1 cellular context compared by ENCODE assay signal in the genomic region with DNA sequence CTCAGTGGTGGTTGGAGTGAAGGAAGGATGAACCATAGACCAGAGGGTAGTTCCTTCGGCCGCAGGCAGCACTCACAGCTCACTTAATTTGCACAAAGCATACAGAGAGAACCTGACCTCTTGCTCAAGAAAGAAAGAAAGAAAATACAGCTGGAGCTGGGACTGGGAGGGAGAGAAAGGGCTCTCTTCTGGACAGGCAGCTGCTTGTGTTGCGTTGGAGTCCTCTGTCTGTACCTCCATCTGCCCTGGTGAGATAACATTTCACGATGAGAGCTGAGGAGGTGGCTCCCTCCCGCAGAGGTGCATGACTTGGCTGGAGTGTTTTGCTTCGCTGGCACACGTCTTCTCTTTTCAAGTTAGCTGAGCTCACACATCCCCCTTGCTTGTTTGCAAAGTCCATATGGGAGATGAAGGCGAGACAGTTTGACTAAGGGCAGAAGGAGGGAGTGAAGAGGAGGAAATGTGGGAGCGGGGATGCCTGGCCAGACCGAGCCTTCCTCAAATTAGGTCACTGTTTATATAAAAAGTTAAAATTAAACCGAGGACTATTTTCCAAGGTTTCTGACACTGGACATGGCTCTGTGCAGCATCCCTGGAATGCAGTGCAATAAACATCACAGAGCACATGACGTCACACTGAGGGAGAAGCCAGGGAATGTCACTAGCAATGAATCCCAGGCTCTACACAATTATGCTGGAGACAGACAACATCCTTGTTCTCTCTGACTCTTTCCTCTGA.
TF ChIP-seq lines count a peak whose summit lies in the region.

No MANE protein-coding gene starts in this region.

TF ChIP-seq in K562, 482 proteins besides CTCF, POLR2A, EP300 and RAD21 (continued from another document):
- TF ChIP-seq, protein P1, sequence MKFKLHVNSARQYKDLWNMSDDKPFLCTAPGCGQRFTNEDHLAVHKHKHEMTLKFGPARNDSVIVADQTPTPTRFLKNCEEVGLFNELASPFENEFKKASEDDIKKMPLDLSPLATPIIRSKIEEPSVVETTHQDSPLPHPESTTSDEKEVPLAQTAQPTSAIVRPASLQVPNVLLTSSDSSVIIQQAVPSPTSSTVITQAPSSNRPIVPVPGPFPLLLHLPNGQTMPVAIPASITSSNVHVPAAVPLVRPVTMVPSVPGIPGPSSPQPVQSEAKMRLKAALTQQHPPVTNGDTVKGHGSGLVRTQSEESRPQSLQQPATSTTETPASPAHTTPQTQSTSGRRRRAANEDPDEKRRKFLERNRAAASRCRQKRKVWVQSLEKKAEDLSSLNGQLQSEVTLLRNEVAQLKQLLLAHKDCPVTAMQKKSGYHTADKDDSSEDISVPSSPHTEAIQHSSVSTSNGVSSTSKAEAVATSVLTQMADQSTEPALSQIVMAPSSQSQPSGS (CRISPR knock-in tag; IDR thresholded peaks at IDR 0.05): no peak
- peak; percentile 92 for TF ChIP-seq RNF2 (IDR thresholded peaks at IDR 0.05)
- TF ChIP-seq, protein P2, sequence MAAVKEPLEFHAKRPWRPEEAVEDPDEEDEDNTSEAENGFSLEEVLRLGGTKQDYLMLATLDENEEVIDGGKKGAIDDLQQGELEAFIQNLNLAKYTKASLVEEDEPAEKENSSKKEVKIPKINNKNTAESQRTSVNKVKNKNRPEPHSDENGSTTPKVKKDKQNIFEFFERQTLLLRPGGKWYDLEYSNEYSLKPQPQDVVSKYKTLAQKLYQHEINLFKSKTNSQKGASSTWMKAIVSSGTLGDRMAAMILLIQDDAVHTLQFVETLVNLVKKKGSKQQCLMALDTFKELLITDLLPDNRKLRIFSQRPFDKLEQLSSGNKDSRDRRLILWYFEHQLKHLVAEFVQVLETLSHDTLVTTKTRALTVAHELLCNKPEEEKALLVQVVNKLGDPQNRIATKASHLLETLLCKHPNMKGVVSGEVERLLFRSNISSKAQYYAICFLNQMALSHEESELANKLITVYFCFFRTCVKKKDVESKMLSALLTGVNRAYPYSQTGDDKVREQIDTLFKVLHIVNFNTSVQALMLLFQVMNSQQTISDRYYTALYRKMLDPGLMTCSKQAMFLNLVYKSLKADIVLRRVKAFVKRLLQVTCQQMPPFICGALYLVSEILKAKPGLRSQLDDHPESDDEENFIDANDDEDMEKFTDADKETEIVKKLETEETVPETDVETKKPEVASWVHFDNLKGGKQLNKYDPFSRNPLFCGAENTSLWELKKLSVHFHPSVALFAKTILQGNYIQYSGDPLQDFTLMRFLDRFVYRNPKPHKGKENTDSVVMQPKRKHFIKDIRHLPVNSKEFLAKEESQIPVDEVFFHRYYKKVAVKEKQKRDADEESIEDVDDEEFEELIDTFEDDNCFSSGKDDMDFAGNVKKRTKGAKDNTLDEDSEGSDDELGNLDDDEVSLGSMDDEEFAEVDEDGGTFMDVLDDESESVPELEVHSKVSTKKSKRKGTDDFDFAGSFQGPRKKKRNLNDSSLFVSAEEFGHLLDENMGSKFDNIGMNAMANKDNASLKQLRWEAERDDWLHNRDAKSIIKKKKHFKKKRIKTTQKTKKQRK (IDR thresholded peaks at IDR 0.05; ENCODE audit: borderline replicate concordance, low read depth, low read length): no peak
- no peak for TF ChIP-seq NR1H2 (CRISPR knock-in tag; IDR thresholded peaks at IDR 0.05)
- TF ChIP-seq, protein P3, sequence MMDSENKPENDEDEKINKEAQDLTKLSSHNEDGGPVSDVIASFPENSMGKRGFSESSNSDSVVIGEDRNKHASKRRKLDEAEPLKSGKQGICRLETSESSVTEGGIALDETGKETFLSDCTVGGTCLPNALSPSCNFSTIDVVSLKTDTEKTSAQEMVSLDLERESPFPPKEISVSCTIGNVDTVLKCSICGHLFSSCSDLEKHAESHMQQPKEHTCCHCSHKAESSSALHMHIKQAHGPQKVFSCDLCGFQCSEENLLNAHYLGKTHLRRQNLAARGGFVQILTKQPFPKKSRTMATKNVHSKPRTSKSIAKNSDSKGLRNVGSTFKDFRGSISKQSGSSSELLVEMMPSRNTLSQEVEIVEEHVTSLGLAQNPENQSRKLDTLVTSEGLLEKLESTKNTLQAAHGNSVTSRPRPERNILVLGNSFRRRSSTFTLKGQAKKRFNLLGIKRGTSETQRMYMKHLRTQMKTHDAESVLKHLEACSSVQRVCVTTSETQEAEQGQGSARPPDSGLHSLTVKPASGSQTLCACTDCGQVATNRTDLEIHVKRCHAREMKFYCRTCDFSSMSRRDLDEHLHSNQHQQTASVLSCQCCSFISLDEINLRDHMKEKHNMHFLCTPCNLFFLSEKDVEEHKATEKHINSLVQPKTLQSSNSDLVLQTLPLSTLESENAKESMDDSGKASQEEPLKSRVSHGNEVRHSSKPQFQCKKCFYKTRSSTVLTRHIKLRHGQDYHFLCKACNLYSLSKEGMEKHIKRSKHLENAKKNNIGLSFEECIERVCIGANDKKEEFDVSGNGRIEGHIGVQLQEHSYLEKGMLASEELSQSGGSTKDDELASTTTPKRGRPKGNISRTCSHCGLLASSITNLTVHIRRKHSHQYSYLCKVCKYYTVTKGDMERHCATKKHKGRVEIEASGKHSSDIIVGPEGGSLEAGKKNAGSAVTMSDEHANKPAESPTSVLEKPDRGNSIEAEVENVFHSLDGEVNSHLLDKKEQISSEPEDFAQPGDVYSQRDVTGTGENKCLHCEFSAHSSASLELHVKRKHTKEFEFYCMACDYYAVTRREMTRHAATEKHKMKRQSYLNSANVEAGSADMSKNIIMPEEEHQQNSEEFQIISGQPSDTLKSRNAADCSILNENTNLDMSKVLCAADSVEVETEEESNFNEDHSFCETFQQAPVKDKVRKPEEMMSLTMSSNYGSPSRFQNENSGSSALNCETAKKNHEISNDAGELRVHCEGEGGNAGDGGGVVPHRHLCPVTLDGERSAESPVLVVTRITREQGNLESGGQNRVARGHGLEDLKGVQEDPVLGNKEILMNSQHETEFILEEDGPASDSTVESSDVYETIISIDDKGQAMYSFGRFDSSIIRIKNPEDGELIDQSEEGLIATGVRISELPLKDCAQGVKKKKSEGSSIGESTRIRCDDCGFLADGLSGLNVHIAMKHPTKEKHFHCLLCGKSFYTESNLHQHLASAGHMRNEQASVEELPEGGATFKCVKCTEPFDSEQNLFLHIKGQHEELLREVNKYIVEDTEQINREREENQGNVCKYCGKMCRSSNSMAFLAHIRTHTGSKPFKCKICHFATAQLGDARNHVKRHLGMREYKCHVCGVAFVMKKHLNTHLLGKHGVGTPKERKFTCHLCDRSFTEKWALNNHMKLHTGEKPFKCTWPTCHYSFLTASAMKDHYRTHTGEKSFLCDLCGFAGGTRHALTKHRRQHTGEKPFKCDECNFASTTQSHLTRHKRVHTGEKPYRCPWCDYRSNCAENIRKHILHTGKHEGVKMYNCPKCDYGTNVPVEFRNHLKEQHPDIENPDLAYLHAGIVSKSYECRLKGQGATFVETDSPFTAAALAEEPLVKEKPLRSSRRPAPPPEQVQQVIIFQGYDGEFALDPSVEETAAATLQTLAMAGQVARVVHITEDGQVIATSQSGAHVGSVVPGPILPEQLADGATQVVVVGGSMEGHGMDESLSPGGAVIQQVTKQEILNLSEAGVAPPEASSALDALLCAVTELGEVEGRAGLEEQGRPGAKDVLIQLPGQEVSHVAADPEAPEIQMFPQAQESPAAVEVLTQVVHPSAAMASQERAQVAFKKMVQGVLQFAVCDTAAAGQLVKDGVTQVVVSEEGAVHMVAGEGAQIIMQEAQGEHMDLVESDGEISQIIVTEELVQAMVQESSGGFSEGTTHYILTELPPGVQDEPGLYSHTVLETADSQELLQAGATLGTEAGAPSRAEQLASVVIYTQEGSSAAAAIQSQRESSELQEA (IDR thresholded peaks at IDR 0.05; ENCODE audit: low read depth): no peak
- TF ChIP-seq, protein P4, sequence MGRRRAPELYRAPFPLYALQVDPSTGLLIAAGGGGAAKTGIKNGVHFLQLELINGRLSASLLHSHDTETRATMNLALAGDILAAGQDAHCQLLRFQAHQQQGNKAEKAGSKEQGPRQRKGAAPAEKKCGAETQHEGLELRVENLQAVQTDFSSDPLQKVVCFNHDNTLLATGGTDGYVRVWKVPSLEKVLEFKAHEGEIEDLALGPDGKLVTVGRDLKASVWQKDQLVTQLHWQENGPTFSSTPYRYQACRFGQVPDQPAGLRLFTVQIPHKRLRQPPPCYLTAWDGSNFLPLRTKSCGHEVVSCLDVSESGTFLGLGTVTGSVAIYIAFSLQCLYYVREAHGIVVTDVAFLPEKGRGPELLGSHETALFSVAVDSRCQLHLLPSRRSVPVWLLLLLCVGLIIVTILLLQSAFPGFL (CRISPR knock-in tag; IDR thresholded peaks at IDR 0.05): 0 out of 2 replicates have a peak, but pooled peaks have one; percentile 40
- TF ChIP-seq CCNT2 (IDR thresholded peaks at IDR 0.05; ENCODE audit: borderline replicate concordance, extremely low read depth, insufficient read length, low read depth, low read length): peak; percentile 92
- TF ChIP-seq TAL1 (IDR thresholded peaks at IDR 0.05): peak; percentile 94
